Comparison of ENCODE assay signal across 15 cellular contexts in genomic region chr12:76757694-76758093, GRCh38.
"Had no signal": no experiment of that assay in that cellular context is flagged by ENCODE, and none has a peak within 500 bp of the region (broad histone marks: within the 10 kb centered on the region; RNA-seq: fewer than 3 reads in every experiment).

No MANE protein-coding gene starts in this region.

- ATAC-seq: activated T-helper 17 cell treated with anti-CD3 and anti-CD28 coated beads, Interleukin-2, amount 50 U/mL, for 72 hours; left ventricle myocardium superior; pancreas had no signal

- H3K27me3 Mint-ChIP-seq: activated T-helper 17 cell treated with anti-CD3 and anti-CD28 coated beads, Interleukin-2, amount 50 U/mL, for 72 hours; dendritic cell treated with granulocyte-macrophage colony-stimulating factor and Interleukin-4, amounts not matched to agents 40 ng/mL and 50 ng/mL, for 4 days had no signal

- DNase-seq: activated CD4-positive, alpha-beta T cell treated with anti-CD3 and anti-CD28 coated beads for 48 hours; activated naive CD4-positive, alpha-beta T cell treated with anti-CD3 and anti-CD28 coated beads, Interleukin-2, amount 10 ng/mL, durations not matched to agents 7 days and 5 days; endodermal cell; head of caudate nucleus; left ventricle myocardium superior; mesendoderm; pancreas; stimulated activated CD4-positive, alpha-beta T cell treated with anti-CD3 and anti-CD28 coated beads, Interleukin-4, amount 100 ng/mL, for 4 hours; stomach; T-helper 1 cell had no signal

- H2AFZ ChIP-seq: neural progenitor cell had no signal

- H3K27ac ChIP-seq: neural progenitor cell, pancreas, stomach, thoracic aorta had no signal

- H3K9me3 ChIP-seq: pancreas, stomach, thoracic aorta had no signal

- H3K27me3 ChIP-seq: neural progenitor cell, pancreas, stomach had no signal

- H3K9me3 Mint-ChIP-seq: activated naive CD4-positive, alpha-beta T cell treated with anti-CD3 and anti-CD28 coated beads, Interleukin-2, amount 10 ng/mL, durations not matched to agents 7 days and 5 days; activated T-helper 17 cell treated with anti-CD3 and anti-CD28 coated beads, Interleukin-2, amount 50 U/mL, for 72 hours; central memory CD8-positive, alpha-beta T cell; dendritic cell treated with granulocyte-macrophage colony-stimulating factor and Interleukin-4, amounts not matched to agents 40 ng/mL and 50 ng/mL, for 4 days; endodermal cell had no signal

- H3K4me1 ChIP-seq: pancreas had no signal

- H3K36me3 ChIP-seq: neural progenitor cell, pancreas, stomach, thoracic aorta had no signal

- H3K4me1 Mint-ChIP-seq: activated T-helper 17 cell treated with anti-CD3 and anti-CD28 coated beads, Interleukin-2, amount 50 U/mL, for 72 hours had no signal

- H3K4me3 Mint-ChIP-seq: activated naive CD4-positive, alpha-beta T cell treated with anti-CD3 and anti-CD28 coated beads, Interleukin-2, amount 10 ng/mL, durations not matched to agents 7 days and 5 days; activated T-helper 17 cell treated with anti-CD3 and anti-CD28 coated beads, Interleukin-2, amount 50 U/mL, for 72 hours; central memory CD8-positive, alpha-beta T cell; dendritic cell treated with granulocyte-macrophage colony-stimulating factor and Interleukin-4, amounts not matched to agents 40 ng/mL and 50 ng/mL, for 4 days; endodermal cell; neural progenitor cell had no signal

- H3K4me2 ChIP-seq: neural progenitor cell had no signal

- H3K36me3 Mint-ChIP-seq: activated naive CD4-positive, alpha-beta T cell treated with anti-CD3 and anti-CD28 coated beads, Interleukin-2, amount 10 ng/mL, durations not matched to agents 7 days and 5 days had no signal

- H3K4me3 ChIP-seq: neural progenitor cell, pancreas, stomach, thoracic aorta had no signal

- H3K27ac Mint-ChIP-seq: activated naive CD4-positive, alpha-beta T cell treated with anti-CD3 and anti-CD28 coated beads, Interleukin-2, amount 10 ng/mL, durations not matched to agents 7 days and 5 days; activated T-helper 17 cell treated with anti-CD3 and anti-CD28 coated beads, Interleukin-2, amount 50 U/mL, for 72 hours; dendritic cell treated with granulocyte-macrophage colony-stimulating factor and Interleukin-4, amounts not matched to agents 40 ng/mL and 50 ng/mL, for 4 days; endodermal cell; neural progenitor cell had no signal

- H3K9ac ChIP-seq: neural progenitor cell had no signal
